ENCODE assay signal across 7 cellular contexts in the genomic region with DNA sequence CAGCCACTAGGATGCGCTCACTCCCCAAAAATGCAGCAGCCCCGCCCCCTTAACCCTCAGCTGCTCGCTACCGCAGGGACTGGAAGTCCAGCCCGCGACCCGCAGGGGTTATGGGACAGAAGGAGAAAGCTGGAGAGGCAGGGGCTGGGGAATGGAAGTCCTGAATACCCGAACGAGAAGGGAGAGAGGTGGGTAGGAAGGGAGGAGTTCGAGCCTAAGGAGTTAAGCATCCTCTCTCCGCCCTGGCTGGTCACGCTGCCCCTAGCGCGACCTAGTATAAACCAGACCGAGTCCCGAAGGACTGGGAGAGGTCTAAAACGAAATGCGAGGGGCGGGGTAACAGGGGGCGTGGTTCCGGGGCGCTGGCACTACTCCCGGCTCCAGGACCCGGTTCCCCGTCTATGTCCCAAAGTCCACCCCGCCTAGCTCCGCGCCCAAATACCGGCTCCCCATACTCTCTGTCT. TPM values are rescaled to one million over a fixed set of nuclear protein-coding genes. Genes with fewer than 3 reads are reported as not detected.
DNase-seq lines count a peak whose midpoint lies in the region; ATAC-seq, FAIRE-seq and TF ChIP-seq lines count a peak whose summit lies in the region.

No MANE protein-coding gene starts in this region.

- no peaks in the 10 kb centered on the region for H3K9me3 ChIP-seq in fibroblast of lung (ENCODE audit: control insufficient read depth, insufficient read depth, low read depth, low read length)

- H3K4me3 ChIP-seq in fibroblast of lung (replicated peaks in 1 of 4; ENCODE audit: control extremely low read depth in 1 of 4, insufficient read depth in 1 of 4, low read depth in 3 of 4, low read length in 4 of 4), result peak overlapping the region; percentile 68 to 96 (median 82)

- peaks cover 34% of the 10 kb centered on the region for H3K36me3 ChIP-seq in fibroblast of lung (ENCODE audit: control insufficient read depth, insufficient read depth, low read length)

- H2AFZ ChIP-seq in fibroblast of lung (ENCODE audit: low read length), result peak overlapping the region; percentile 72

- peak overlapping the region; percentile 76 for H3K27ac ChIP-seq in fibroblast of lung (ENCODE audit: insufficient read depth, low read length)

- no peaks in the 10 kb centered on the region for H3K27me3 Mint-ChIP-seq in activated T-helper 1 cell treated with anti-CD3 and anti-CD28 coated beads, Interleukin-12 subunit alpha, Interleukin-12 subunit beta, Interleukin-2, Interleukin-4 antibody, amounts not matched to agents 30 ng/mL and 10 ng/mL and 1 ng/mL, durations not matched to agents 14 hours and 24 hours and 36 hours (ENCODE audit: insufficient read depth)
- H3K27me3 Mint-ChIP-seq in naive B cell, result no peaks in the 10 kb centered on the region

- ATAC-seq in HG03432 (IDR thresholded peaks at IDR 0.05; ENCODE audit: unreplicated experiment) (peak; percentile 49), naive B cell (ENCODE audit: low read depth in 2 of 2) (peak; percentile 54 to 59)

- peaks cover 27% of the 10 kb centered on the region for H3K79me2 ChIP-seq in fibroblast of lung (ENCODE audit: control insufficient read depth, insufficient read depth, low read length)

- peak; percentile 52 for DNase-seq in GM12891 (ENCODE audit: insufficient read length, low spot score)
- peak; percentile 98 for DNase-seq in OCI-M1 (lab: John Stamatoyannopoulos, UW)
- peak; percentile 68 for DNase-seq in activated T-helper 1 cell treated with anti-CD3 and anti-CD28 coated beads, Interleukin-12 subunit alpha, Interleukin-12 subunit beta, Interleukin-2, Interleukin-4 antibody, amounts not matched to agents 30 ng/mL and 10 ng/mL and 1 ng/mL, durations not matched to agents 14 hours and 24 hours and 36 hours (ENCODE audit: low spot score)
- DNase-seq in fibroblast of lung (ENCODE audit: low read depth in 2 of 2), result peak; percentile 83 to 91
- peak; percentile 82 for DNase-seq in naive B cell
- DNase-seq in stimulated activated CD8-positive, alpha-beta memory T cell treated with anti-CD3 and anti-CD28 coated beads, Interleukin-7, amount 100 ng/mL, for 48 hours (ENCODE audit: extremely low read depth in 1 of 2, low read depth in 1 of 2), result peak; percentile 53 to 71

- peaks cover 19% of the 10 kb centered on the region for H3K4me1 ChIP-seq in fibroblast of lung (ENCODE audit: control insufficient read depth, extremely low read depth, insufficient read depth, low read length)

- intact Hi-C loops in activated T-helper 1 cell treated with anti-CD3 and anti-CD28 coated beads, Interleukin-12 subunit alpha, Interleukin-12 subunit beta, Interleukin-2, Interleukin-4 antibody, amounts not matched to agents 30 ng/mL and 10 ng/mL and 1 ng/mL, durations not matched to agents 14 hours and 24 hours and 36 hours (cut with micrococcal nuclease), result loop anchor here (1.0 to 2.0 kb wide), 6 partner anchors 9 to 167 kb away; a partner anchor contains a TSS

- no peaks in the 10 kb centered on the region for H3K9me3 Mint-ChIP-seq in activated T-helper 1 cell treated with anti-CD3 and anti-CD28 coated beads, Interleukin-12 subunit alpha, Interleukin-12 subunit beta, Interleukin-2, Interleukin-4 antibody, amounts not matched to agents 30 ng/mL and 10 ng/mL and 1 ng/mL, durations not matched to agents 14 hours and 24 hours and 36 hours
- no peaks in the 10 kb centered on the region for H3K9me3 Mint-ChIP-seq in naive B cell

- TF ChIP-seq POLR2A in GM12891 (IDR thresholded peaks at IDR 0.05; ENCODE audit: low read depth, low read length), result 0 out of 2 replicates have a peak, but pooled peaks have one; percentile 6

- H4K20me1 ChIP-seq in fibroblast of lung (ENCODE audit: control insufficient read depth, extremely low read depth, insufficient read depth, low read length), result no peaks in the 10 kb centered on the region

- H3K4me3 Mint-ChIP-seq in activated T-helper 1 cell treated with anti-CD3 and anti-CD28 coated beads, Interleukin-12 subunit alpha, Interleukin-12 subunit beta, Interleukin-2, Interleukin-4 antibody, amounts not matched to agents 30 ng/mL and 10 ng/mL and 1 ng/mL, durations not matched to agents 14 hours and 24 hours and 36 hours, result peak overlapping the region; percentile 95
- H3K4me3 Mint-ChIP-seq in naive B cell, result peak overlapping the region; percentile 91 to 100 (median 98)

- H3K27me3 ChIP-seq in fibroblast of lung (ENCODE audit: control insufficient read depth, insufficient read depth, low read length), result no peaks in the 10 kb centered on the region

- H3K27ac Mint-ChIP-seq in activated T-helper 1 cell treated with anti-CD3 and anti-CD28 coated beads, Interleukin-12 subunit alpha, Interleukin-12 subunit beta, Interleukin-2, Interleukin-4 antibody, amounts not matched to agents 30 ng/mL and 10 ng/mL and 1 ng/mL, durations not matched to agents 14 hours and 24 hours and 36 hours, result peak overlapping the region; percentile 74
- H3K27ac Mint-ChIP-seq in naive B cell, result peak overlapping the region; percentile 86 to 99 (median 98)

- peak overlapping the region; percentile 61 for H3K9ac ChIP-seq in fibroblast of lung (ENCODE audit: insufficient read depth, low read length)

- H3K4me2 ChIP-seq in fibroblast of lung (ENCODE audit: extremely low read depth, insufficient read depth, low read length), result peak overlapping the region; percentile 99

- FAIRE-seq in GM12891 (lab: Jason Lieb, UNC), result peak; percentile 86

- TF ChIP-seq CTCF in fibroblast of lung (conservative IDR thresholded peaks at IDR 0.05 in 1 of 2, IDR thresholded peaks at IDR 0.05 in 1 of 2; ENCODE audit: low read depth in 1 of 2, low read length in 2 of 2), result peak in 1 of 2 donors; percentile 29

- peaks cover 54% of the 10 kb centered on the region for H3K4me1 Mint-ChIP-seq in activated T-helper 1 cell treated with anti-CD3 and anti-CD28 coated beads, Interleukin-12 subunit alpha, Interleukin-12 subunit beta, Interleukin-2, Interleukin-4 antibody, amounts not matched to agents 30 ng/mL and 10 ng/mL and 1 ng/mL, durations not matched to agents 14 hours and 24 hours and 36 hours (ENCODE audit: low read depth)
- peaks cover 53 to 74% (median 73%) of the 10 kb centered on the region in 3 donors for H3K4me1 Mint-ChIP-seq in naive B cell

- peaks cover 29% of the 10 kb centered on the region for H3K36me3 Mint-ChIP-seq in activated T-helper 1 cell treated with anti-CD3 and anti-CD28 coated beads, Interleukin-12 subunit alpha, Interleukin-12 subunit beta, Interleukin-2, Interleukin-4 antibody, amounts not matched to agents 30 ng/mL and 10 ng/mL and 1 ng/mL, durations not matched to agents 14 hours and 24 hours and 36 hours (ENCODE audit: low read depth)
- peaks cover 15 to 36% of the 10 kb centered on the region in 2 donors for H3K36me3 Mint-ChIP-seq in naive B cell

TF ChIP-seq in GM12891, 5 proteins besides CTCF, POLR2A, EP300 and RAD21 (continues in another document):
- TF ChIP-seq TAF1 (IDR thresholded peaks at IDR 0.05; ENCODE audit: low read depth, low read length), result no peak

RNA-seq across cellular contexts. Expression of a gene that starts 0.4 kb away (rescaled TPM):
- 5.3 TPM for polyA plus RNA-seq in GM12891 (2012; ENCODE audit: low read depth, missing spikeins)
- total RNA-seq in activated T-helper 1 cell treated with anti-CD3 and anti-CD28 coated beads, Interleukin-12 subunit alpha, Interleukin-12 subunit beta, Interleukin-2, Interleukin-4 antibody, amounts not matched to agents 30 ng/mL and 10 ng/mL and 1 ng/mL, durations not matched to agents 14 hours and 24 hours and 36 hours, result 4.9 and 5.7 TPM in 2 replicates
- total RNA-seq in fibroblast of lung, result 97.3 and 119 TPM in 2 replicates
- polyA plus RNA-seq in fibroblast of lung, result 42.5 and 43.4 TPM in 2 replicates
- polyA plus RNA-seq in fibroblast of lung (2012), result 87.3 and 98.9 TPM in 2 replicates
- 144 and 170 TPM in 2 replicates for polyA minus RNA-seq in fibroblast of lung (ENCODE audit: low replicate concordance)
- polyA plus RNA-seq in naive B cell (ENCODE audit: low read depth in 6 of 6), result 10 to 100 TPM; 57.1 to 87.6 (median 82.1) TPM

RNA-seq across cellular contexts. Expression of a gene that starts 6.4 kb away (rescaled TPM):
- polyA plus RNA-seq in GM12891 (2012; ENCODE audit: low read depth, missing spikeins), result 0.13 TPM
- not detected in 2 replicates for total RNA-seq in activated T-helper 1 cell treated with anti-CD3 and anti-CD28 coated beads, Interleukin-12 subunit alpha, Interleukin-12 subunit beta, Interleukin-2, Interleukin-4 antibody, amounts not matched to agents 30 ng/mL and 10 ng/mL and 1 ng/mL, durations not matched to agents 14 hours and 24 hours and 36 hours
- total RNA-seq in fibroblast of lung, result not detected in 2 replicates
- polyA plus RNA-seq in fibroblast of lung, result not detected in 2 replicates
- not detected in 2 replicates for polyA plus RNA-seq in fibroblast of lung (2012)
- not detected in 2 replicates for polyA minus RNA-seq in fibroblast of lung (ENCODE audit: low replicate concordance)
- polyA plus RNA-seq in naive B cell (ENCODE audit: low read depth in 6 of 6), result 1 to 10 TPM in 5 of 6 donors, not detected in 1; 3.0 to 5.1 (median 3.7) TPM

RNA-seq across cellular contexts. Expression of a gene that starts 6.8 kb away (rescaled TPM):
- 376 TPM for polyA plus RNA-seq in GM12891 (2012; ENCODE audit: low read depth, missing spikeins)
- 398 and 399 TPM in 2 replicates for total RNA-seq in activated T-helper 1 cell treated with anti-CD3 and anti-CD28 coated beads, Interleukin-12 subunit alpha, Interleukin-12 subunit beta, Interleukin-2, Interleukin-4 antibody, amounts not matched to agents 30 ng/mL and 10 ng/mL and 1 ng/mL, durations not matched to agents 14 hours and 24 hours and 36 hours
- total RNA-seq in fibroblast of lung, result 439 and 615 TPM in 2 replicates
- 639 and 788 TPM in 2 replicates for polyA plus RNA-seq in fibroblast of lung
- 639 and 789 TPM in 2 replicates for polyA plus RNA-seq in fibroblast of lung (2012)
- 590 and 827 TPM in 2 replicates for polyA minus RNA-seq in fibroblast of lung (ENCODE audit: low replicate concordance)
- polyA plus RNA-seq in naive B cell (ENCODE audit: low read depth in 6 of 6), result 100 to 1,000 TPM; 536 to 743 (median 628) TPM

RNA-seq across cellular contexts. Expression of a gene that starts 8.0 kb away (rescaled TPM):
- not detected for polyA plus RNA-seq in GM12891 (2012; ENCODE audit: low read depth, missing spikeins)
- total RNA-seq in activated T-helper 1 cell treated with anti-CD3 and anti-CD28 coated beads, Interleukin-12 subunit alpha, Interleukin-12 subunit beta, Interleukin-2, Interleukin-4 antibody, amounts not matched to agents 30 ng/mL and 10 ng/mL and 1 ng/mL, durations not matched to agents 14 hours and 24 hours and 36 hours, result not detected in 2 replicates
- total RNA-seq in fibroblast of lung, result not detected in 2 replicates
- polyA plus RNA-seq in fibroblast of lung, result not detected in 2 replicates
- 0.16 TPM in 1 of 2 replicates, not detected in the other for polyA plus RNA-seq in fibroblast of lung (2012)
- polyA minus RNA-seq in fibroblast of lung (ENCODE audit: low replicate concordance), result 1.1 TPM in 1 of 2 replicates, not detected in the other
- not detected for polyA plus RNA-seq in naive B cell (ENCODE audit: low read depth in 6 of 6)

RNA-seq across cellular contexts. Expression of a gene that starts 10.3 kb away (rescaled TPM):
- polyA plus RNA-seq in GM12891 (2012; ENCODE audit: low read depth, missing spikeins), result 20.7 TPM
- 80.5 and 83.4 TPM in 2 replicates for total RNA-seq in activated T-helper 1 cell treated with anti-CD3 and anti-CD28 coated beads, Interleukin-12 subunit alpha, Interleukin-12 subunit beta, Interleukin-2, Interleukin-4 antibody, amounts not matched to agents 30 ng/mL and 10 ng/mL and 1 ng/mL, durations not matched to agents 14 hours and 24 hours and 36 hours
- 2.3 and 4.3 TPM in 2 replicates for total RNA-seq in fibroblast of lung
- polyA plus RNA-seq in fibroblast of lung, result 6.0 and 11.1 TPM in 2 replicates
- 2.3 and 4.8 TPM in 2 replicates for polyA plus RNA-seq in fibroblast of lung (2012)
- 1.6 and 28.4 TPM in 2 replicates for polyA minus RNA-seq in fibroblast of lung (ENCODE audit: low replicate concordance)
- polyA plus RNA-seq in naive B cell (ENCODE audit: low read depth in 6 of 6), result 1 to 10 TPM in 5 of 6 donors, not detected in 1; 1.9 to 9.3 (median 2.6) TPM

Comparison
In these comparisons a context has a peak if more than half of its experiments do, and no peak if none do; other contexts are left out.
1. Peak in every context shown above with its lines: DNase-seq, ATAC-seq, H3K4me3 ChIP-seq and H3K27ac ChIP-seq.
2. RNA of a gene that starts 0.4 kb away (total RNA-seq): 97.3 to 119 TPM in fibroblast of lung; 4.9 to 5.7 TPM in activated T-helper 1 cell treated with anti-CD3 and anti-CD28 coated beads, Interleukin-12 subunit alpha, Interleukin-12 subunit beta, Interleukin-2, Interleukin-4 antibody, amounts not matched to agents 30 ng/mL and 10 ng/mL and 1 ng/mL, durations not matched to agents 14 hours and 24 hours and 36 hours; every median in the first group is over 10 times any median in the second.